1 cellular context compared by ENCODE assay signal in the genomic region with DNA sequence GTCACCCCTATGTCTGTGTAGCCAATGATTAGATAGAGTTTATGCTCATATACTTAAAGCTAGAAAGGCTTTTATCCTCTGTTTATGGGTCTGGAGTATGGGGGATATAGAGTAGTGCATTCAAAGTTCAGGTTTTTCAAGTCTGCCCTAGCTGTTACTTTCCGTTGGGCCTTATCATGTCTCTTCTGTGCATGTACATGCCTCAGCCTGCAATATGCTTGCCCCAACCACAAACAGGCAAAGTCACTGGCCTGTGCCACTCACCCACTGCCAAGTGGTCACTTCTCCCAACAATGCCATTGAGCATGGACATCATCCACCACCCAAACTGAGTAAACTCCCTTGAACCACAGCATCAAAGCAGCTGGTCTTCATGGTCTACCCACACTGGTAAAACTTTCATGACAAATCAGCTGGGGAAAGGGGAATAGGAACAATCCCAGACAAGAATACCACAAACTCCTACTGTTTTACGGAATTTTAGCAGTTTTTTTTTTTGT.
TF ChIP-seq lines count a peak whose summit lies in the region.

No MANE protein-coding gene starts in this region.

TF ChIP-seq in H1, 55 proteins besides CTCF, POLR2A, EP300 and RAD21:
- TF ChIP-seq CHD2 (IDR thresholded peaks at IDR 0.05; ENCODE audit: low read length): no peak
- no peak for TF ChIP-seq RXRA (IDR thresholded peaks at IDR 0.05; ENCODE audit: insufficient read depth, low read depth, low read length)
- TF ChIP-seq E2F6 (IDR thresholded peaks at IDR 0.05): no peak
- no peak for TF ChIP-seq JUN (IDR thresholded peaks at IDR 0.05; ENCODE audit: low read depth, low read length)
- TF ChIP-seq TBP (IDR thresholded peaks at IDR 0.05; ENCODE audit: low read depth, low read length): no peak
- no peak for TF ChIP-seq SIX5 (IDR thresholded peaks at IDR 0.05; ENCODE audit: low read depth, low read length)
- TF ChIP-seq EZH2 (IDR thresholded peaks at IDR 0.05; ENCODE audit: low read depth, low read length, severe bottlenecking): no peak
- TF ChIP-seq KDM4A (IDR thresholded peaks at IDR 0.05; ENCODE audit: low read depth, low read length, severe bottlenecking): no peak
- TF ChIP-seq TAF1 (IDR thresholded peaks at IDR 0.05; ENCODE audit: low read depth, low read length): no peak
- no peak for TF ChIP-seq CEBPB (IDR thresholded peaks at IDR 0.05; ENCODE audit: low read depth, low read length)
- no peak for TF ChIP-seq POU5F1 (IDR thresholded peaks at IDR 0.05; ENCODE audit: low read depth, low read length)
- TF ChIP-seq ZNF274 (IDR thresholded peaks at IDR 0.05; ENCODE audit: borderline replicate concordance, extremely low read depth, low read length): no peak
- no peak for TF ChIP-seq CBX8 (IDR thresholded peaks at IDR 0.05; ENCODE audit: borderline replicate concordance, low read depth, low read length)
- TF ChIP-seq TEAD4 (IDR thresholded peaks at IDR 0.05; ENCODE audit: low read depth, low read length): no peak
